15 cellular contexts compared by ENCODE assay signal in genomic region chr2:176449852-176450251, GRCh38.
A peak's percentile ranks its signal among the peaks of the same experiment; 100 is the strongest.
DNase-seq lines count a peak whose midpoint lies in the region; FAIRE-seq and TF ChIP-seq lines count a peak whose summit lies in the region.
"Had no signal": no experiment of that assay in that cellular context is flagged by ENCODE, and none has a peak within 500 bp of the region (broad histone marks: within the 10 kb centered on the region; RNA-seq: fewer than 3 reads in every experiment).

No MANE protein-coding gene starts in this region.

- H2AFZ ChIP-seq in H9 (ENCODE audit: low read length) (no peak overlapping the region), astrocyte (ENCODE audit: low read depth, low read length) (no peak overlapping the region)

- H4K91ac ChIP-seq in H9 (ENCODE audit: insufficient read length, low read depth, low read length), result no peak overlapping the region

- no peaks in the 10 kb centered on the region for H3K36me3 ChIP-seq in astrocyte (ENCODE audit: insufficient read depth, low read length)
- H3K36me3 ChIP-seq: BLaER1 had no signal

- FAIRE-seq in astrocyte (lab: Jason Lieb, UNC) (no peak), D721Med (lab: Jason Lieb, UNC) (no peak)

- WGBS in H9 (ENCODE audit: extremely low coverage, insufficient read length, low lambda C conversion rate), result no CpG with 5 or more reads among the region's 3 CpGs

- no peak overlapping the region for H2BK120ac ChIP-seq in H9 (ENCODE audit: low read depth, low read length, poor library complexity, severe bottlenecking)

- H3K27me3 Mint-ChIP-seq in H9 (ENCODE audit: low read depth) (peaks cover 14% of the 10 kb centered on the region), astrocyte (ENCODE audit: low read depth, unreplicated experiment) (peaks cover 7% of the 10 kb centered on the region)

- peak; percentile 84 for DNase-seq in H9
- peak; percentile 32 for DNase-seq in astrocyte (ENCODE audit: low read depth)
- DNase-seq in iPS-NIHi11 (ENCODE audit: low spot score), result peak; percentile 75
- DNase-seq in HuH-7.5 (ENCODE audit: low spot score), result no peak
- DNase-seq in NOMO-1 treated with dmso at 0.1 percent for 144 hours (lab: John Stamatoyannopoulos, UW; ENCODE audit: unreplicated experiment), result no peak
- DNase-seq in D721Med (ENCODE audit: insufficient read length, low spot score), result no peak
- no peak for DNase-seq in foreskin melanocyte
- DNase-seq: CD8-positive, alpha-beta memory T cell; HCEC 1CT; KBM-7; NCI-H1048; NCI-H1694; NCI-H2107; NCI-H69 had no signal

- H3K9me3 Mint-ChIP-seq in H9 (no peaks in the 10 kb centered on the region), astrocyte (ENCODE audit: unreplicated experiment) (peaks cover 2% of the 10 kb centered on the region)
- H3K9me3 Mint-ChIP-seq: CD8-positive, alpha-beta memory T cell had no signal

- no peak overlapping the region for H4K8ac ChIP-seq in H9 (replicated peaks; ENCODE audit: insufficient read length, low read depth, low read length)

- H3K4me2 ChIP-seq in H9 (ENCODE audit: insufficient read depth, insufficient read length, low read length) (peak overlapping the region; percentile 40), astrocyte (ENCODE audit: low read length) (no peak overlapping the region)
- H3K4me2 ChIP-seq: BLaER1 had no signal

- H3T11ph ChIP-seq in H9 (ENCODE audit: low read length), result no peak overlapping the region

- no peak overlapping the region for H3K4ac ChIP-seq in H9 (ENCODE audit: low read depth, low read length)

- H3K4me3 ChIP-seq in astrocyte (ENCODE audit: insufficient read depth, low read depth, low read length), result no peak overlapping the region
- H3K4me3 ChIP-seq: BLaER1 had no signal

- peak overlapping the region; percentile 43 to 55 for H3K4me3 Mint-ChIP-seq in H9
- H3K4me3 Mint-ChIP-seq in astrocyte (ENCODE audit: unreplicated experiment), result no peak overlapping the region

- H3K4me1 ChIP-seq in H9 (ENCODE audit: insufficient read depth, low read length) (peaks cover 11% of the 10 kb centered on the region), astrocyte (ENCODE audit: insufficient read depth, low read length) (peaks cover 13% of the 10 kb centered on the region)

- H3K27ac Mint-ChIP-seq in H9, result peak overlapping the region; percentile 19 to 86 (median 81); a peak in 5 of 7 replicates
- no peak overlapping the region for H3K27ac Mint-ChIP-seq in astrocyte (ENCODE audit: unreplicated experiment)

- H3K23me2 ChIP-seq in H9 (ENCODE audit: insufficient read length, low read depth, low read length, poor library complexity, severe bottlenecking), result no peaks in the 10 kb centered on the region

- no peak overlapping the region for H3K14ac ChIP-seq in H9 (ENCODE audit: insufficient read depth, low read length)

- no peaks in the 10 kb centered on the region; the same call in 1 of the 2 replicates for H3K27me3 ChIP-seq in H9 (ENCODE audit: insufficient read depth, low read length)
- H3K27me3 ChIP-seq in astrocyte (ENCODE audit: insufficient read depth, low read length), result no peaks in the 10 kb centered on the region
- H3K27me3 ChIP-seq: BLaER1 had no signal

- no peak overlapping the region for H2BK15ac ChIP-seq in H9 (ENCODE audit: low read depth, low read length)

- H3K9ac ChIP-seq in H9 (ENCODE audit: extremely low read depth, insufficient read length, low read length), result no peak overlapping the region
- H3K9ac ChIP-seq in astrocyte (ENCODE audit: low read length), result no peak overlapping the region
- H3K9ac ChIP-seq: BLaER1 had no signal

- no peak overlapping the region for H2BK20ac ChIP-seq in H9 (ENCODE audit: low read depth, low read length, poor library complexity, severe bottlenecking)

- H3K36me3 Mint-ChIP-seq in H9 (ENCODE audit: insufficient read depth in 1 of 3, low read depth in 3 of 3) (no peaks in the 10 kb centered on the region), astrocyte (ENCODE audit: low read depth, unreplicated experiment) (no peaks in the 10 kb centered on the region)
- H3K36me3 Mint-ChIP-seq: CD8-positive, alpha-beta memory T cell had no signal

- H3K9me3 ChIP-seq in H9 (ENCODE audit: control insufficient read depth, low read depth, low read length) (no peaks in the 10 kb centered on the region), astrocyte (ENCODE audit: insufficient read depth, low read depth, low read length) (no peaks in the 10 kb centered on the region)
- H3K9me3 ChIP-seq: BLaER1 had no signal

- no peak overlapping the region for H2BK5ac ChIP-seq in H9 (ENCODE audit: insufficient read length, low read length)

- no peaks in the 10 kb centered on the region for H3K79me2 ChIP-seq in H9 (ENCODE audit: insufficient read depth, low read length)
- H3K79me2 ChIP-seq in astrocyte (ENCODE audit: insufficient read depth, low read length), result no peaks in the 10 kb centered on the region

- H3K27ac ChIP-seq in H9 (ENCODE audit: insufficient read length, low read depth, low read length), result no peak overlapping the region
- H3K27ac ChIP-seq in astrocyte (ENCODE audit: low read depth, low read length), result no peak overlapping the region
- H3K27ac ChIP-seq: BLaER1 had no signal

- H4K20me1 ChIP-seq in H9 (ENCODE audit: control insufficient read depth, insufficient read depth, insufficient read length) (no peaks in the 10 kb centered on the region), astrocyte (ENCODE audit: insufficient read depth, low read length) (no peaks in the 10 kb centered on the region)
- H4K20me1 ChIP-seq: BLaER1 had no signal

- no peak overlapping the region for H3K23ac ChIP-seq in H9 (ENCODE audit: insufficient read length, low read depth, low read length)

- H3K79me1 ChIP-seq in H9 (ENCODE audit: insufficient read depth, low read depth, low read length, poor library complexity, severe bottlenecking), result no peaks in the 10 kb centered on the region

- no peak overlapping the region for H2BK12ac ChIP-seq in H9 (ENCODE audit: insufficient read length, low read depth, low read length)

- H3K18ac ChIP-seq in H9 (ENCODE audit: insufficient read length, low read depth, low read length), result no peak overlapping the region

- no peak overlapping the region for H3K56ac ChIP-seq in H9 (ENCODE audit: insufficient read length, low read depth, low read length)

- TF ChIP-seq CTCF in H9 (conservative IDR thresholded peaks at IDR 0.05) (no peak), astrocyte (IDR thresholded peaks at IDR 0.05; ENCODE audit: insufficient read depth, low read depth, low read length) (no peak), D721Med (IDR thresholded peaks at IDR 0.05; ENCODE audit: insufficient read depth, missing control alignments) (no peak)

- no peak overlapping the region for H2AK5ac ChIP-seq in H9 (ENCODE audit: insufficient read length, low read length)

- H3K4me1 Mint-ChIP-seq in H9 (peaks cover 22 to 26% of the 10 kb centered on the region in 2 experiments), astrocyte (ENCODE audit: low read depth, unreplicated experiment) (peaks cover 3% of the 10 kb centered on the region)

- no peak overlapping the region for H4K5ac ChIP-seq in H9 (ENCODE audit: insufficient read length, low read depth, low read length)

Comparison
In these comparisons a context has a peak if more than half of its experiments do, and no peak if none do; other contexts are left out.
1. DNase-seq: peak in H9 (single experiment), astrocyte (single experiment) and iPS-NIHi11 (single experiment); none in HuH-7.5 (single experiment), NOMO-1 treated with dmso at 0.1 percent for 144 hours (single experiment), D721Med (single experiment) and foreskin melanocyte (single experiment).